In the genomic region with DNA sequence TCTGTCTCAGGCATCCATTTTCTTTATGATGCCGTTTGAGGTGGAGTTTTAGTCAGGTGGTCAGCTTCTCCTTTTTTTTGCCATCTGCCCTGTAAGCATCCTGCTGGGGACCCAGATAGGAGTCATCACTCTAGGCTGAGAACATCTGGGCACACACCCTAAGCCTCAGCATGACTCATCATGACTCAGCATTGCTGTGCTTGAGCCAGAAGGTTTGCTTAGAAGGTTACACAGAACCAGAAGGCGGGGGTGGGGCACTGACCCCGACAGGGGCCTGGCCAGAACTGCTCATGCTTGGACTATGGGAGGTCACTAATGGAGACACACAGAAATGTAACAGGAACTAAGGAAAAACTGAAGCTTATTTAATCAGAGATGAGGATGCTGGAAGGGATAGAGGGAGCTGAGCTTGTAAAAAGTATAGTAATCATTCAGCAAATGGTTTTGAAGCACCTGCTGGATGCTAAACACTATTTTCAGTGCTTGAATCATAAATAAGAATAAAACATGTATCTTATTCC, we compare ENCODE assay signal across 1 cellular context.
TF ChIP-seq lines count a peak whose summit lies in the region.

No MANE protein-coding gene starts in this region.

TF ChIP-seq in H1, 55 proteins besides CTCF, POLR2A, EP300 and RAD21:
- TF ChIP-seq ZNF274 (IDR thresholded peaks at IDR 0.05; ENCODE audit: borderline replicate concordance, extremely low read depth, low read length) (no peak), BRCA1 (IDR thresholded peaks at IDR 0.05; ENCODE audit: low read depth, low read length) (no peak), JUN (IDR thresholded peaks at IDR 0.05; ENCODE audit: low read depth, low read length) (no peak), SP2 (IDR thresholded peaks at IDR 0.05; ENCODE audit: low read length) (no peak), TAF1 (IDR thresholded peaks at IDR 0.05; ENCODE audit: low read depth, low read length) (no peak), GABPA (IDR thresholded peaks at IDR 0.05; ENCODE audit: borderline replicate concordance, insufficient read depth, low read length) (no peak), USF2 (IDR thresholded peaks at IDR 0.05; ENCODE audit: low read length) (no peak), ASH2L (IDR thresholded peaks at IDR 0.05; ENCODE audit: low read length) (no peak), POU5F1 (IDR thresholded peaks at IDR 0.05; ENCODE audit: low read depth, low read length) (no peak), CTBP2 (IDR thresholded peaks at IDR 0.05; ENCODE audit: borderline replicate concordance, insufficient read depth, insufficient read length, low read length) (no peak), CEBPB (IDR thresholded peaks at IDR 0.05; ENCODE audit: low read depth, low read length) (no peak), TBP (IDR thresholded peaks at IDR 0.05; ENCODE audit: low read depth, low read length) (no peak), TEAD4 (IDR thresholded peaks at IDR 0.05; ENCODE audit: low read depth, low read length) (no peak), BACH1 (IDR thresholded peaks at IDR 0.05; ENCODE audit: low read length) (peak; percentile 99), MAFK (IDR thresholded peaks at IDR 0.05; ENCODE audit: low read depth, low read length) (peak; percentile 95), RXRA (IDR thresholded peaks at IDR 0.05; ENCODE audit: insufficient read depth, low read depth, low read length) (no peak), JUND (IDR thresholded peaks at IDR 0.05; ENCODE audit: low read length) (peak; percentile 78; the same call in 1 of the 2 replicates), NRF1 (IDR thresholded peaks at IDR 0.05; ENCODE audit: low read depth, low read length) (no peak)
- TF ChIP-seq, protein P1, sequence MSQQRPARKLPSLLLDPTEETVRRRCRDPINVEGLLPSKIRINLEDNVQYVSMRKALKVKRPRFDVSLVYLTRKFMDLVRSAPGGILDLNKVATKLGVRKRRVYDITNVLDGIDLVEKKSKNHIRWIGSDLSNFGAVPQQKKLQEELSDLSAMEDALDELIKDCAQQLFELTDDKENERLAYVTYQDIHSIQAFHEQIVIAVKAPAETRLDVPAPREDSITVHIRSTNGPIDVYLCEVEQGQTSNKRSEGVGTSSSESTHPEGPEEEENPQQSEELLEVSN (IDR thresholded peaks at IDR 0.05) = no peak
